1 cellular context compared by ENCODE assay signal in the genomic region with DNA sequence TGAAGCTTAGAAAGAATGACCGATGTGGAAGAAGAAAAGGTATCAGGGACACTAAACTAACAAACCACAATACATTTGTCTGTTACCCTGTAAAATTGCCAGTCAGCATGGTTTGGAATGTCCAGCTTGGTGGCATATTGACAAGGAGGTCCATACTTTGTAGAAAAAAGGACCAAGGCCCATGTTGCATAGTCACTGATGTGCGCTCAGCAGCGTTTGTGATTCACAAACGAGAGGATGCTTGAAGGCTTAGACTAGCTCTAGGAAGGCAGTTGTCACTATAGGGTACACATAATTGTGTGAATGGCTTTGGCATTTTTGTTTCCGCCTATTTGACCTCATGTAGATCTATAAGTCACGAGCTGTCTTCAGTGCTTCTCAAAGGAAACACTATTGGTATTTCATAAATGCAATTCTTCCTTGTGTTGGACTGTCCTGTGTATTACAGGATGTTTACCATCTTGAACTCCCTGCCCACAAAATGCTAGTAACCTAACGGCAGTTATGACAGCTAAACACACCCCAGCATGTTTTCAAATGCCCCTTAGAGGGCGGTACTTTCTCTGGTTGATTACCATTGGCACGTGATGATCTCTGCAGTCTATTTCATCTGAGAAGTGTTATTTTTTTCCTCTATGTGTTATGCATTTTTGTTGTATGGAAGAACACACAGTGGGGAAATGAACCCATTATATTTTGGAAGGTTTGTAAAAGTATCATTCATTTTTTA.
TF ChIP-seq lines count a peak whose summit lies in the region.

No MANE protein-coding gene starts in this region.

TF ChIP-seq in GM23338, 12 proteins besides CTCF, POLR2A, EP300 and RAD21 (continued from another document):
- TF ChIP-seq, protein P1, sequence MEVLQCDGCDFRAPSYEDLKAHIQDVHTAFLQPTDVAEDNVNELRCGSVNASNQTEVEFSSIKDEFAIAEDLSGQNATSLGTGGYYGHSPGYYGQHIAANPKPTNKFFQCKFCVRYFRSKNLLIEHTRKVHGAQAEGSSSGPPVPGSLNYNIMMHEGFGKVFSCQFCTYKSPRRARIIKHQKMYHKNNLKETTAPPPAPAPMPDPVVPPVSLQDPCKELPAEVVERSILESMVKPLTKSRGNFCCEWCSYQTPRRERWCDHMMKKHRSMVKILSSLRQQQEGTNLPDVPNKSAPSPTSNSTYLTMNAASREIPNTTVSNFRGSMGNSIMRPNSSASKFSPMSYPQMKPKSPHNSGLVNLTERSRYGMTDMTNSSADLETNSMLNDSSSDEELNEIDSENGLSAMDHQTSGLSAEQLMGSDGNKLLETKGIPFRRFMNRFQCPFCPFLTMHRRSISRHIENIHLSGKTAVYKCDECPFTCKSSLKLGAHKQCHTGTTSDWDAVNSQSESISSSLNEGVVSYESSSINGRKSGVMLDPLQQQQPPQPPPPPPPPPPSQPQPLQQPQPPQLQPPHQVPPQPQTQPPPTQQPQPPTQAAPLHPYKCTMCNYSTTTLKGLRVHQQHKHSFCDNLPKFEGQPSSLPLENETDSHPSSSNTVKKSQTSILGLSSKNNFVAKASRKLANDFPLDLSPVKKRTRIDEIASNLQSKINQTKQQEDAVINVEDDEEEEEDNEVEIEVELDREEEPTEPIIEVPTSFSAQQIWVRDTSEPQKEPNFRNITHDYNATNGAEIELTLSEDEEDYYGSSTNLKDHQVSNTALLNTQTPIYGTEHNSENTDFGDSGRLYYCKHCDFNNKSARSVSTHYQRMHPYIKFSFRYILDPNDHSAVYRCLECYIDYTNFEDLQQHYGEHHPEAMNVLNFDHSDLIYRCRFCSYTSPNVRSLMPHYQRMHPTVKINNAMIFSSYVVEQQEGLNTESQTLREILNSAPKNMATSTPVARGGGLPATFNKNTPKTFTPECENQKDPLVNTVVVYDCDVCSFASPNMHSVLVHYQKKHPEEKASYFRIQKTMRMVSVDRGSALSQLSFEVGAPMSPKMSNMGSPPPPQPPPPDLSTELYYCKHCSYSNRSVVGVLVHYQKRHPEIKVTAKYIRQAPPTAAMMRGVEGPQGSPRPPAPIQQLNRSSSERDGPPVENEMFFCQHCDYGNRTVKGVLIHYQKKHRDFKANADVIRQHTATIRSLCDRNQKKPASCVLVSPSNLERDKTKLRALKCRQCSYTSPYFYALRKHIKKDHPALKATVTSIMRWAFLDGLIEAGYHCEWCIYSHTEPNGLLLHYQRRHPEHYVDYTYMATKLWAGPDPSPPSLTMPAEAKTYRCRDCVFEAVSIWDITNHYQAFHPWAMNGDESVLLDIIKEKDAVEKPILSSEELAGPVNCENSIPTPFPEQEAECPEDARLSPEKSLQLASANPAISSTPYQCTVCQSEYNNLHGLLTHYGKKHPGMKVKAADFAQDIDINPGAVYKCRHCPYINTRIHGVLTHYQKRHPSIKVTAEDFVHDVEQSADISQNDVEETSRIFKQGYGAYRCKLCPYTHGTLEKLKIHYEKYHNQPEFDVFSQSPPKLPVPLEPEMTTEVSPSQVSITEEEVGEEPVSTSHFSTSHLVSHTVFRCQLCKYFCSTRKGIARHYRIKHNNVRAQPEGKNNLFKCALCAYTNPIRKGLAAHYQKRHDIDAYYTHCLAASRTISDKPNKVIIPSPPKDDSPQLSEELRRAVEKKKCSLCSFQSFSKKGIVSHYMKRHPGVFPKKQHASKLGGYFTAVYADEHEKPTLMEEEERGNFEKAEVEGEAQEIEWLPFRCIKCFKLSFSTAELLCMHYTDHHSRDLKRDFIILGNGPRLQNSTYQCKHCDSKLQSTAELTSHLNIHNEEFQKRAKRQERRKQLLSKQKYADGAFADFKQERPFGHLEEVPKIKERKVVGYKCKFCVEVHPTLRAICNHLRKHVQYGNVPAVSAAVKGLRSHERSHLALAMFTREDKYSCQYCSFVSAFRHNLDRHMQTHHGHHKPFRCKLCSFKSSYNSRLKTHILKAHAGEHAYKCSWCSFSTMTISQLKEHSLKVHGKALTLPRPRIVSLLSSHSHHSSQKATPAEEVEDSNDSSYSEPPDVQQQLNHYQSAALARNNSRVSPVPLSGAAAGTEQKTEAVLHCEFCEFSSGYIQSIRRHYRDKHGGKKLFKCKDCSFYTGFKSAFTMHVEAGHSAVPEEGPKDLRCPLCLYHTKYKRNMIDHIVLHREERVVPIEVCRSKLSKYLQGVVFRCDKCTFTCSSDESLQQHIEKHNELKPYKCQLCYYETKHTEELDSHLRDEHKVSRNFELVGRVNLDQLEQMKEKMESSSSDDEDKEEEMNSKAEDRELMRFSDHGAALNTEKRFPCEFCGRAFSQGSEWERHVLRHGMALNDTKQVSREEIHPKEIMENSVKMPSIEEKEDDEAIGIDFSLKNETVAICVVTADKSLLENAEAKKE (CRISPR knock-in tag; IDR thresholded peaks at IDR 0.05), result no peak
- no peak for TF ChIP-seq JUNB (IDR thresholded peaks at IDR 0.05; ENCODE audit: unreplicated experiment)
- no peak for TF ChIP-seq EZH2 (IDR thresholded peaks at IDR 0.05; ENCODE audit: low read depth, unreplicated experiment)
- TF ChIP-seq, protein P2, sequence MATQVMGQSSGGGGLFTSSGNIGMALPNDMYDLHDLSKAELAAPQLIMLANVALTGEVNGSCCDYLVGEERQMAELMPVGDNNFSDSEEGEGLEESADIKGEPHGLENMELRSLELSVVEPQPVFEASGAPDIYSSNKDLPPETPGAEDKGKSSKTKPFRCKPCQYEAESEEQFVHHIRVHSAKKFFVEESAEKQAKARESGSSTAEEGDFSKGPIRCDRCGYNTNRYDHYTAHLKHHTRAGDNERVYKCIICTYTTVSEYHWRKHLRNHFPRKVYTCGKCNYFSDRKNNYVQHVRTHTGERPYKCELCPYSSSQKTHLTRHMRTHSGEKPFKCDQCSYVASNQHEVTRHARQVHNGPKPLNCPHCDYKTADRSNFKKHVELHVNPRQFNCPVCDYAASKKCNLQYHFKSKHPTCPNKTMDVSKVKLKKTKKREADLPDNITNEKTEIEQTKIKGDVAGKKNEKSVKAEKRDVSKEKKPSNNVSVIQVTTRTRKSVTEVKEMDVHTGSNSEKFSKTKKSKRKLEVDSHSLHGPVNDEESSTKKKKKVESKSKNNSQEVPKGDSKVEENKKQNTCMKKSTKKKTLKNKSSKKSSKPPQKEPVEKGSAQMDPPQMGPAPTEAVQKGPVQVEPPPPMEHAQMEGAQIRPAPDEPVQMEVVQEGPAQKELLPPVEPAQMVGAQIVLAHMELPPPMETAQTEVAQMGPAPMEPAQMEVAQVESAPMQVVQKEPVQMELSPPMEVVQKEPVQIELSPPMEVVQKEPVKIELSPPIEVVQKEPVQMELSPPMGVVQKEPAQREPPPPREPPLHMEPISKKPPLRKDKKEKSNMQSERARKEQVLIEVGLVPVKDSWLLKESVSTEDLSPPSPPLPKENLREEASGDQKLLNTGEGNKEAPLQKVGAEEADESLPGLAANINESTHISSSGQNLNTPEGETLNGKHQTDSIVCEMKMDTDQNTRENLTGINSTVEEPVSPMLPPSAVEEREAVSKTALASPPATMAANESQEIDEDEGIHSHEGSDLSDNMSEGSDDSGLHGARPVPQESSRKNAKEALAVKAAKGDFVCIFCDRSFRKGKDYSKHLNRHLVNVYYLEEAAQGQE (IDR thresholded peaks at IDR 0.05; ENCODE audit: unreplicated experiment), result no peak
- TF ChIP-seq NANOG (IDR thresholded peaks at IDR 0.05; ENCODE audit: borderline replicate concordance), result no peak
